15 cellular contexts compared by ENCODE assay signal in genomic region chr3:5055352-5056004, GRCh38.
A peak's percentile ranks its signal among the peaks of the same experiment; 100 is the strongest.
DNase-seq lines count a peak whose midpoint lies in the region; ATAC-seq, FAIRE-seq and TF ChIP-seq lines count a peak whose summit lies in the region.
"Had no signal": no experiment of that assay in that cellular context is flagged by ENCODE, and none has a peak within 500 bp of the region (broad histone marks: within the 10 kb centered on the region; RNA-seq: fewer than 3 reads in every experiment).

No MANE protein-coding gene starts in this region.

- no peaks in the 10 kb centered on the region for H3K9me3 Mint-ChIP-seq in activated naive CD4-positive, alpha-beta T cell treated with anti-CD3 and anti-CD28 coated beads, Interleukin-2, amount 50 U/mL, for 24 hours
- no peaks in the 10 kb centered on the region for H3K9me3 Mint-ChIP-seq in activated CD8-positive, alpha-beta T cell treated with anti-CD3 and anti-CD28 coated beads for 36 hours
- H3K9me3 Mint-ChIP-seq: activated naive CD4-positive, alpha-beta T cell treated with anti-CD3 and anti-CD28 coated beads, Interleukin-2, amount 10 ng/mL, durations not matched to agents 7 days and 5 days had no signal

- no peak for ATAC-seq in activated CD8-positive, alpha-beta T cell treated with anti-CD3 and anti-CD28 coated beads for 36 hours
- peak; percentile 16 for ATAC-seq in mucosa of descending colon
- peak; percentile 7 to 44 for ATAC-seq in upper lobe of left lung (ENCODE audit: low FRiP score in 2 of 2)

- TF ChIP-seq CTCF in activated CD8-positive, alpha-beta T cell treated with anti-CD3 and anti-CD28 coated beads for 36 hours (IDR thresholded peaks at IDR 0.05), result no peak
- no peak for TF ChIP-seq CTCF in mucosa of descending colon (IDR thresholded peaks at IDR 0.05)
- no peak for TF ChIP-seq CTCF in upper lobe of left lung (IDR thresholded peaks at IDR 0.05)

- H3K36me3 ChIP-seq in mucosa of descending colon (ENCODE audit: low read depth) (no peaks in the 10 kb centered on the region), upper lobe of left lung (no peaks in the 10 kb centered on the region)
- H3K36me3 ChIP-seq: SJSA1, uterus had no signal

- H3K4me3 Mint-ChIP-seq in activated naive CD4-positive, alpha-beta T cell treated with anti-CD3 and anti-CD28 coated beads, Interleukin-2, amount 50 U/mL, for 24 hours, result no peak overlapping the region
- H3K4me3 Mint-ChIP-seq in activated CD8-positive, alpha-beta T cell treated with anti-CD3 and anti-CD28 coated beads for 36 hours, result no peak overlapping the region
- H3K4me3 Mint-ChIP-seq: activated naive CD4-positive, alpha-beta T cell treated with anti-CD3 and anti-CD28 coated beads, Interleukin-2, amount 10 ng/mL, durations not matched to agents 7 days and 5 days had no signal

- DNase-seq in activated naive CD4-positive, alpha-beta T cell treated with anti-CD3 and anti-CD28 coated beads, Interleukin-2, amount 50 U/mL, for 16 hours, result no peak
- DNase-seq in activated CD8-positive, alpha-beta T cell treated with anti-CD3 and anti-CD28 coated beads for 36 hours, result no peak
- DNase-seq in mucosa of descending colon, result no peak
- DNase-seq in upper lobe of left lung, result peak in 1 of 2 donors; percentile 38
- no peak for DNase-seq in stimulated activated CD4-positive, alpha-beta T cell treated with anti-CD3 and anti-CD28 coated beads, Interleukin-4, amount 100 ng/mL, for 1 hour
- DNase-seq in RCC 7860 (ENCODE audit: low spot score), result no peak
- no peak for DNase-seq in SW 1271 (lab: John Stamatoyannopoulos, UW)
- DNase-seq: activated naive CD4-positive, alpha-beta T cell treated with anti-CD3 and anti-CD28 coated beads, Interleukin-2, amount 10 ng/mL, durations not matched to agents 7 days and 5 days; H7; NCI-H1417; NCI-H524 treated with DMSO at 0.1 percent for 48 hours; uterus had no signal

- CTCF ChIA-PET in activated CD8-positive, alpha-beta T cell treated with anti-CD3 and anti-CD28 coated beads for 36 hours (lab: Charles Lee), result interaction anchor here (0.8 to 10.9 kb wide), 9 partner anchors 12 to 371 kb away, joined by 3 to 153 read pairs (median 4); no protein-coding TSS in a partner anchor

- POLR2A ChIA-PET in activated CD8-positive, alpha-beta T cell treated with anti-CD3 and anti-CD28 coated beads for 36 hours (lab: Charles Lee), result interaction anchor here (4.9 kb wide), 1 partner anchor 71 kb away, joined by 31 read pairs; no protein-coding TSS in a partner anchor

- no peaks in the 10 kb centered on the region for H3K27me3 Mint-ChIP-seq in activated naive CD4-positive, alpha-beta T cell treated with anti-CD3 and anti-CD28 coated beads, Interleukin-2, amount 50 U/mL, for 24 hours
- peaks cover 7% of the 10 kb centered on the region for H3K27me3 Mint-ChIP-seq in activated CD8-positive, alpha-beta T cell treated with anti-CD3 and anti-CD28 coated beads for 36 hours

- H3K27ac ChIP-seq in upper lobe of left lung, result peak overlapping the region in 3 of 4 donors; percentile 37 to 60 (median 41)
- H3K27ac ChIP-seq: SJSA1 had no signal

- 56 to 76% methylated on average over 6 of the region's 6 CpGs for WGBS in upper lobe of left lung, 2 donors

- no peak for FAIRE-seq in RCC 7860 (lab: Jason Lieb, UNC)
- FAIRE-seq: GM12892 had no signal

- H3K9me3 ChIP-seq in mucosa of descending colon (no peaks in the 10 kb centered on the region), upper lobe of left lung (no peaks in the 10 kb centered on the region)
- H3K9me3 ChIP-seq: SJSA1, uterus had no signal

- no peaks in the 10 kb centered on the region for H3K27me3 ChIP-seq in upper lobe of left lung
- H3K27me3 ChIP-seq: SJSA1, uterus had no signal

- peaks cover 11% of the 10 kb centered on the region for H3K4me1 Mint-ChIP-seq in activated naive CD4-positive, alpha-beta T cell treated with anti-CD3 and anti-CD28 coated beads, Interleukin-2, amount 50 U/mL, for 24 hours
- H3K4me1 Mint-ChIP-seq in activated CD8-positive, alpha-beta T cell treated with anti-CD3 and anti-CD28 coated beads for 36 hours (ENCODE audit: low read depth), result peaks cover 52% of the 10 kb centered on the region

- peak in 1 of 4 donors; percentile 30 for TF ChIP-seq EP300 in upper lobe of left lung (IDR thresholded peaks at IDR 0.05)

- no peaks in the 10 kb centered on the region for H3K36me3 Mint-ChIP-seq in activated naive CD4-positive, alpha-beta T cell treated with anti-CD3 and anti-CD28 coated beads, Interleukin-2, amount 50 U/mL, for 24 hours
- H3K36me3 Mint-ChIP-seq in activated CD8-positive, alpha-beta T cell treated with anti-CD3 and anti-CD28 coated beads for 36 hours (ENCODE audit: low read depth), result no peaks in the 10 kb centered on the region
- H3K36me3 Mint-ChIP-seq: activated naive CD4-positive, alpha-beta T cell treated with anti-CD3 and anti-CD28 coated beads, Interleukin-2, amount 10 ng/mL, durations not matched to agents 7 days and 5 days had no signal

- H3K4me3 ChIP-seq in mucosa of descending colon (no peak overlapping the region), upper lobe of left lung (no peak overlapping the region)
- H3K4me3 ChIP-seq: SJSA1, uterus had no signal

- peak overlapping the region; percentile 56 for H3K27ac Mint-ChIP-seq in activated naive CD4-positive, alpha-beta T cell treated with anti-CD3 and anti-CD28 coated beads, Interleukin-2, amount 50 U/mL, for 24 hours
- H3K27ac Mint-ChIP-seq in activated CD8-positive, alpha-beta T cell treated with anti-CD3 and anti-CD28 coated beads for 36 hours, result peak overlapping the region; percentile 32
- H3K27ac Mint-ChIP-seq: activated naive CD4-positive, alpha-beta T cell treated with anti-CD3 and anti-CD28 coated beads, Interleukin-2, amount 10 ng/mL, durations not matched to agents 7 days and 5 days had no signal

- H3K4me1 ChIP-seq in mucosa of descending colon (ENCODE audit: low read depth) (peaks cover 3% of the 10 kb centered on the region), upper lobe of left lung (peaks cover 7 to 31% (median 13%) of the 10 kb centered on the region in 4 donors)

- TF ChIP-seq POLR2A in upper lobe of left lung (IDR thresholded peaks at IDR 0.05), result peak in 1 of 4 donors; percentile 45

- intact Hi-C loops in activated CD8-positive, alpha-beta T cell treated with anti-CD3 and anti-CD28 coated beads for 36 hours (cut with micrococcal nuclease), result loop anchor here (5.0 kb wide), 2 partner anchors 68 to 223 kb away; no protein-coding TSS in a partner anchor
- intact Hi-C loops in mucosa of descending colon (cut with DNase I, micrococcal nuclease), result loop anchor here (10.0 kb wide), 1 partner anchor 341 kb away; no protein-coding TSS in a partner anchor
